ENCODE assay signal across 11 cellular contexts in the genomic region with DNA sequence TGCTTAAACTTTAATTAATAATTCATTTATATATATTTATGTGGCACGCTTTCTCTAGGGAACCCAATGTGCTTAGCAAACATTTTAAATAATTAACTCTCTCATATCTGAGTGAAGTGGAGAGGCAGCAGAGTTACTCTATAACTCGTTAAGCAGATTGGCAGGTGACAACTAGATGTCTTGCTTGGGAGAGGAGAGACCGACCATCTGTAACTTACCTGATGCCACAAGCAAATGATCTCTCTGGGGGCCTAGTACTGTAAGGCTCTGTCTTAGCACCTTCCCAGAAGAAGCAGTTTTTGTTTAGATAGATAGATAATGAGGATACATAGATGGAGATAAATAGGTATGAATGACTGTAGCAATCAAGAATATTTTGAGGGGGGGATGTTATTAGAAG. TPM values are rescaled to one million over a fixed set of nuclear protein-coding genes. Genes with fewer than 3 reads are reported as not detected.
DNase-seq lines count a peak whose midpoint lies in the region; ATAC-seq and TF ChIP-seq lines count a peak whose summit lies in the region.
"Had no signal": no experiment of that assay in that cellular context is flagged by ENCODE, and none has a peak within 500 bp of the region (broad histone marks: within the 10 kb centered on the region; RNA-seq: fewer than 3 reads in every experiment).

No MANE protein-coding gene starts in this region.

- no peaks in the 10 kb centered on the region for H3K27me3 Mint-ChIP-seq in activated B cell treated with CpG ODN at 0.5 μM for 24 hours
- H3K27me3 Mint-ChIP-seq in activated CD4-positive, alpha-beta T cell treated with anti-CD3 and anti-CD28 coated beads, Interleukin-2, amount 10 ng/mL, durations not matched to agents 24 days and 14 days: peaks cover under 1% of the 10 kb centered on the region

- intact Hi-C loops in activated B cell treated with CpG ODN at 0.5 μM for 24 hours (cut with micrococcal nuclease): loop anchor here (1.0 to 10.0 kb wide), 6 partner anchors 8 to 990 kb away; partner anchors contain the start of genes SMIM20 and STIM2
- intact Hi-C loops in activated CD4-positive, alpha-beta T cell treated with anti-CD3 and anti-CD28 coated beads, Interleukin-2, amount 10 ng/mL, durations not matched to agents 24 days and 14 days (cut with micrococcal nuclease): no loop called here

- H3K4me1 Mint-ChIP-seq in activated B cell treated with CpG ODN at 0.5 μM for 24 hours: peaks cover 94% of the 10 kb centered on the region
- peaks cover 2% of the 10 kb centered on the region for H3K4me1 Mint-ChIP-seq in activated CD4-positive, alpha-beta T cell treated with anti-CD3 and anti-CD28 coated beads, Interleukin-2, amount 10 ng/mL, durations not matched to agents 24 days and 14 days

- ATAC-seq in GM18909 (IDR thresholded peaks at IDR 0.05; ENCODE audit: poor library complexity, unreplicated experiment) (peak; percentile 65), GM21619 (IDR thresholded peaks at IDR 0.05; ENCODE audit: unreplicated experiment) (peak; percentile 59), HG03175 (IDR thresholded peaks at IDR 0.05; ENCODE audit: unreplicated experiment) (peak; percentile 55), activated B cell treated with CpG ODN at 0.5 μM for 24 hours (ENCODE audit: low read depth) (peak; percentile 33)

- no peaks in the 10 kb centered on the region for H3K9me3 Mint-ChIP-seq in activated B cell treated with CpG ODN at 0.5 μM for 24 hours
- H3K9me3 Mint-ChIP-seq in activated CD4-positive, alpha-beta T cell treated with anti-CD3 and anti-CD28 coated beads, Interleukin-2, amount 10 ng/mL, durations not matched to agents 24 days and 14 days: no peaks in the 10 kb centered on the region

- CTCF ChIA-PET in activated B cell treated with CpG ODN at 0.5 μM for 24 hours (lab: Charles Lee): no interaction called here

- POLR2A ChIA-PET in activated B cell treated with CpG ODN at 0.5 μM for 24 hours (lab: Charles Lee): interaction anchor here (0.6 to 3.9 kb wide), 4 partner anchors 13 to 38 kb away, joined by 3 to 21 read pairs (median 10); partner anchors contain the start of gene SMIM20

- peak overlapping the region; percentile 50 for H3K4me3 Mint-ChIP-seq in activated B cell treated with CpG ODN at 0.5 μM for 24 hours
- no peak overlapping the region for H3K4me3 Mint-ChIP-seq in activated CD4-positive, alpha-beta T cell treated with anti-CD3 and anti-CD28 coated beads, Interleukin-2, amount 10 ng/mL, durations not matched to agents 24 days and 14 days

- H3K36me3 Mint-ChIP-seq in activated B cell treated with CpG ODN at 0.5 μM for 24 hours (ENCODE audit: low read depth): peaks cover 6% of the 10 kb centered on the region
- H3K36me3 Mint-ChIP-seq in activated CD4-positive, alpha-beta T cell treated with anti-CD3 and anti-CD28 coated beads, Interleukin-2, amount 10 ng/mL, durations not matched to agents 24 days and 14 days (ENCODE audit: low read depth): no peaks in the 10 kb centered on the region

- TF ChIP-seq CTCF in activated B cell treated with CpG ODN at 0.5 μM for 24 hours (IDR thresholded peaks at IDR 0.05): no peak

- DNase-seq in activated B cell treated with CpG ODN at 0.5 μM for 24 hours (no peak), NCI-H2196 treated with DMSO at 0.1 percent for 48 hours (lab: John Stamatoyannopoulos, UW; ENCODE audit: unreplicated experiment) (no peak), A172 (ENCODE audit: low spot score) (no peak)
- DNase-seq in activated CD4-positive, alpha-beta T cell treated with anti-CD3 and anti-CD28 coated beads, Interleukin-2, amount 10 ng/mL, durations not matched to agents 24 days and 14 days: no peak
- no peak for DNase-seq in activated CD4-positive, alpha-beta T cell treated with anti-CD3 and anti-CD28 coated beads for 4 hours
- DNase-seq: islet precursor cell, MG63, NCI-H345 had no signal

- H3K27ac Mint-ChIP-seq in activated B cell treated with CpG ODN at 0.5 μM for 24 hours: peak overlapping the region; percentile 84
- no peak overlapping the region for H3K27ac Mint-ChIP-seq in activated CD4-positive, alpha-beta T cell treated with anti-CD3 and anti-CD28 coated beads, Interleukin-2, amount 10 ng/mL, durations not matched to agents 24 days and 14 days

RNA-seq across cellular contexts. Expression of gene SEL1L3, which starts 11.9 kb away (rescaled TPM):
- total RNA-seq in activated B cell treated with CpG ODN at 0.5 μM for 24 hours: 102 and 113 TPM in 2 replicates
- total RNA-seq in activated CD4-positive, alpha-beta T cell treated with anti-CD3 and anti-CD28 coated beads, Interleukin-2, amount 10 ng/mL, durations not matched to agents 24 days and 14 days: 33.9 and 35.3 TPM in 2 replicates
- 66.6 and 67.0 TPM in 2 replicates for total RNA-seq in A172 (2014; rRNA removed; shearing (Covaris generic))

RNA-seq across cellular contexts. Expression of gene SMIM20, which starts 39.4 kb away (rescaled TPM):
- total RNA-seq in activated B cell treated with CpG ODN at 0.5 μM for 24 hours: 16.6 and 18.7 TPM in 2 replicates
- total RNA-seq in activated CD4-positive, alpha-beta T cell treated with anti-CD3 and anti-CD28 coated beads, Interleukin-2, amount 10 ng/mL, durations not matched to agents 24 days and 14 days: 17.0 and 18.9 TPM in 2 replicates
- 44.7 and 51.7 TPM in 2 replicates for total RNA-seq in A172 (2014; rRNA removed; shearing (Covaris generic))
